ENCODE assay signal across 8 cellular contexts in the genomic region with DNA sequence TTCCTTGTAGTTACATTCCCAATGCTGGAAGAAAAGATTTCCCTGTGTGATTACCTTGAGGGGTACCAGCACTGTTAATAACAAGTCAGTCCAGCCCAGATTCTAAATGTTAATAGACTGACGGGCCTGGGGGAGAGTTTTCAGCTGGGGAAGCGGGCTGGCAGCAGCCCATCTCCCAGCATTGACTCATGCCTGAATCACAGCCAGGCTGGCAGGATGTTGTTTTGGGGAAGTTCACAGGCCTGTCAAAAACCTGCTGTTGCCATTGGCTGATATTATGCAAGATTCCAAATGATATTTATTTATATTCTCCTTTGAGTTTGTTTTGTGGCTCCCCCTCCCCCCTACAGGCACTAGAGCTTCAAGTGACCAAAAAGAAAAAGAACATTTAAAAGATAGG.
DNase-seq lines count a peak whose midpoint lies in the region; ATAC-seq and TF ChIP-seq lines count a peak whose summit lies in the region.

No MANE protein-coding gene starts in this region.

- no peaks in the 10 kb centered on the region for H3K4me1 ChIP-seq in naive thymus-derived CD4-positive, alpha-beta T cell (ENCODE audit: control insufficient read depth in 2 of 2, insufficient read depth in 2 of 2, low read length in 2 of 2)

- DNase-seq in CD1c-positive myeloid dendritic cell (ENCODE audit: extremely low spot score), result peak; percentile 61
- DNase-seq in epithelial cell of prostate (ENCODE audit: low read depth, low spot score), result peak; percentile 43
- DNase-seq in naive thymus-derived CD4-positive, alpha-beta T cell, result peak in 1 of 9 donors; percentile 7
- DNase-seq in activated T-cell treated with anti-CD3 and anti-CD28 coated beads, Interleukin-2, amount 50 U/mL, for 48 hours, result no peak
- DNase-seq in NCI-H524 (lab: John Stamatoyannopoulos, UW), result no peak

- H3K4me3 ChIP-seq in naive thymus-derived CD4-positive, alpha-beta T cell (ENCODE audit: low read length), result no peak overlapping the region

- no peaks in the 10 kb centered on the region for H3K9me3 ChIP-seq in naive thymus-derived CD4-positive, alpha-beta T cell (ENCODE audit: control insufficient read depth in 2 of 3, low read length in 3 of 3)

- intact Hi-C loops in naive thymus-derived CD4-positive, alpha-beta T cell (cut with micrococcal nuclease), result no loop called here

- H3K27ac Mint-ChIP-seq in naive thymus-derived CD4-positive, alpha-beta T cell, result no peak overlapping the region

- CTCF ChIA-PET in naive thymus-derived CD4-positive, alpha-beta T cell (lab: Charles Lee), result no interaction called here

- H3K36me3 ChIP-seq in naive thymus-derived CD4-positive, alpha-beta T cell (ENCODE audit: control insufficient read depth in 2 of 3, insufficient read depth in 3 of 3, low read length in 3 of 3), result no peaks in the 10 kb centered on the region

- H3K36me3 Mint-ChIP-seq in naive thymus-derived CD4-positive, alpha-beta T cell, result no peaks in the 10 kb centered on the region

- H3K27me3 Mint-ChIP-seq in naive thymus-derived CD4-positive, alpha-beta T cell, result peaks cover 0 to 14% (median 11%) of the 10 kb centered on the region in 5 donors

- H3K27me3 ChIP-seq in naive thymus-derived CD4-positive, alpha-beta T cell (ENCODE audit: control insufficient read depth in 2 of 2, insufficient read depth in 2 of 2, low read length in 2 of 2), result no peaks in the 10 kb centered on the region

- ATAC-seq in naive thymus-derived CD4-positive, alpha-beta T cell, result peak; percentile 81
- ATAC-seq in HG02623 (IDR thresholded peaks at IDR 0.05; ENCODE audit: unreplicated experiment), result no peak
- no peak for ATAC-seq in HG02970 (IDR thresholded peaks at IDR 0.05; ENCODE audit: low FRiP score, unreplicated experiment)

- H3K4me3 Mint-ChIP-seq in naive thymus-derived CD4-positive, alpha-beta T cell, result no peak overlapping the region

- peak overlapping the region; percentile 41 for H3K27ac ChIP-seq in epithelial cell of prostate
- no peak overlapping the region for H3K27ac ChIP-seq in naive thymus-derived CD4-positive, alpha-beta T cell (ENCODE audit: low read depth, low read length)

- H3K9me3 Mint-ChIP-seq in naive thymus-derived CD4-positive, alpha-beta T cell, result peaks cover 0 to 4% (median 0%) of the 10 kb centered on the region in 11 donors

- H3K4me1 Mint-ChIP-seq in naive thymus-derived CD4-positive, alpha-beta T cell, result no peaks in the 10 kb centered on the region

- POLR2A ChIA-PET in naive thymus-derived CD4-positive, alpha-beta T cell (lab: Charles Lee), result no interaction called here

TF ChIP-seq in PFSK-1, 5 proteins besides CTCF, POLR2A, EP300 and RAD21:
- TF ChIP-seq TAF1 (IDR thresholded peaks at IDR 0.05; ENCODE audit: borderline replicate concordance, insufficient read depth, low read length) (no peak), SIN3A (IDR thresholded peaks at IDR 0.05; ENCODE audit: borderline replicate concordance, insufficient read depth, low read length) (peak; percentile 62; the same call in 1 of the 2 replicates), FOXP2 (optimal IDR thresholded peaks at IDR 0.05; ENCODE audit: borderline replicate concordance, extremely low read depth, extremely low read length, insufficient read depth) (no peak)
- TF ChIP-seq, protein P1, sequence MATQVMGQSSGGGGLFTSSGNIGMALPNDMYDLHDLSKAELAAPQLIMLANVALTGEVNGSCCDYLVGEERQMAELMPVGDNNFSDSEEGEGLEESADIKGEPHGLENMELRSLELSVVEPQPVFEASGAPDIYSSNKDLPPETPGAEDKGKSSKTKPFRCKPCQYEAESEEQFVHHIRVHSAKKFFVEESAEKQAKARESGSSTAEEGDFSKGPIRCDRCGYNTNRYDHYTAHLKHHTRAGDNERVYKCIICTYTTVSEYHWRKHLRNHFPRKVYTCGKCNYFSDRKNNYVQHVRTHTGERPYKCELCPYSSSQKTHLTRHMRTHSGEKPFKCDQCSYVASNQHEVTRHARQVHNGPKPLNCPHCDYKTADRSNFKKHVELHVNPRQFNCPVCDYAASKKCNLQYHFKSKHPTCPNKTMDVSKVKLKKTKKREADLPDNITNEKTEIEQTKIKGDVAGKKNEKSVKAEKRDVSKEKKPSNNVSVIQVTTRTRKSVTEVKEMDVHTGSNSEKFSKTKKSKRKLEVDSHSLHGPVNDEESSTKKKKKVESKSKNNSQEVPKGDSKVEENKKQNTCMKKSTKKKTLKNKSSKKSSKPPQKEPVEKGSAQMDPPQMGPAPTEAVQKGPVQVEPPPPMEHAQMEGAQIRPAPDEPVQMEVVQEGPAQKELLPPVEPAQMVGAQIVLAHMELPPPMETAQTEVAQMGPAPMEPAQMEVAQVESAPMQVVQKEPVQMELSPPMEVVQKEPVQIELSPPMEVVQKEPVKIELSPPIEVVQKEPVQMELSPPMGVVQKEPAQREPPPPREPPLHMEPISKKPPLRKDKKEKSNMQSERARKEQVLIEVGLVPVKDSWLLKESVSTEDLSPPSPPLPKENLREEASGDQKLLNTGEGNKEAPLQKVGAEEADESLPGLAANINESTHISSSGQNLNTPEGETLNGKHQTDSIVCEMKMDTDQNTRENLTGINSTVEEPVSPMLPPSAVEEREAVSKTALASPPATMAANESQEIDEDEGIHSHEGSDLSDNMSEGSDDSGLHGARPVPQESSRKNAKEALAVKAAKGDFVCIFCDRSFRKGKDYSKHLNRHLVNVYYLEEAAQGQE (IDR thresholded peaks at IDR 0.05; ENCODE audit: insufficient read depth in 1 of 2, low read depth in 2 of 2, low read length in 2 of 2), result no peak

Comparison
In these comparisons a context has a peak if more than half of its experiments do, and no peak if none do; other contexts are left out.
1. DNase-seq: peak in CD1c-positive myeloid dendritic cell (single experiment) and epithelial cell of prostate (single experiment); none in activated T-cell treated with anti-CD3 and anti-CD28 coated beads, Interleukin-2, amount 50 U/mL, for 48 hours (0 of 2) and NCI-H524 (0 of 2).